In genomic region chr9:123162359-123163345, GRCh38 we compare ENCODE assay signal across 30 cellular contexts.
DNase-seq lines count a peak whose midpoint lies in the region; ATAC-seq and TF ChIP-seq lines count a peak whose summit lies in the region.
"Had no signal": no experiment of that assay in that cellular context is flagged by ENCODE, and none has a peak within 500 bp of the region (broad histone marks: within the 10 kb centered on the region; RNA-seq: fewer than 3 reads in every experiment).

No MANE protein-coding gene starts in this region.

- H3K4me1 ChIP-seq in GM23338 (ENCODE audit: insufficient read depth): 0 out of 2 replicates have a peak, but pooled peaks cover 8% of the 10 kb centered on the region
- H3K4me1 ChIP-seq: Caco-2, Peyer's patch, tibial artery, vagina had no signal

- H3K79me2 ChIP-seq in GM23338 (replicated peaks; ENCODE audit: insufficient read depth): no peaks in the 10 kb centered on the region

- peak overlapping the region; percentile 45; the same call in 1 of the 2 replicates for H3K27ac Mint-ChIP-seq in GM23338
- H3K27ac Mint-ChIP-seq: progenitor cell of endocrine pancreas had no signal

- H3K4me1 Mint-ChIP-seq in GM23338: peaks cover 9% of the 10 kb centered on the region; the same call in 2 of the 3 replicates

- H3F3A ChIP-seq in GM23338 (replicated peaks; ENCODE audit: low read depth): no peaks in the 10 kb centered on the region

- no peaks in the 10 kb centered on the region for H4K20me1 ChIP-seq in GM23338 (replicated peaks; ENCODE audit: insufficient read depth)

- H3K27ac ChIP-seq in GM23338 (ENCODE audit: low read depth): peak overlapping the region; percentile 48; the same call in 1 of the 2 replicates
- H3K27ac ChIP-seq: cardiac muscle cell, foreskin keratinocyte, Peyer's patch, right lobe of liver, tibial artery, vagina, WERI-Rb-1 had no signal

- H3K36me3 Mint-ChIP-seq in GM23338 (ENCODE audit: low read depth): peaks cover 2% of the 10 kb centered on the region; the same call in 1 of the 3 replicates

- ATAC-seq in GM23338 (no peak), HG03521 (IDR thresholded peaks at IDR 0.05; ENCODE audit: unreplicated experiment) (no peak), HG02678 (IDR thresholded peaks at IDR 0.05; ENCODE audit: unreplicated experiment) (no peak)
- ATAC-seq: esophagus mucosa; foreskin keratinocyte; naive thymus-derived CD8-positive, alpha-beta T cell had no signal

- no peaks in the 10 kb centered on the region for H3K27me3 ChIP-seq in GM23338 (ENCODE audit: insufficient read depth)
- H3K27me3 ChIP-seq: cardiac muscle cell, foreskin keratinocyte, Peyer's patch, right lobe of liver, tibial artery, vagina had no signal

- DNase-seq in GM23338 (ENCODE audit: low spot score) (no peak), NCI-H2029 treated with DMSO at 0.1 percent for 48 hours (lab: John Stamatoyannopoulos, UW) (peak; percentile 22), fibroblast of peridontal ligament (ENCODE audit: extremely low read depth) (peak; percentile 27), pulmonary artery endothelial cell (ENCODE audit: low read depth, low spot score) (peak; percentile 32), GM20000 (ENCODE audit: low spot score) (no peak)
- DNase-seq: activated CD4-positive, alpha-beta T cell treated with anti-CD3 and anti-CD28 coated beads for 48 hours; activated CD8-positive, alpha-beta memory T cell treated with anti-CD3 and anti-CD28 coated beads for 24 hours; activated gamma-delta T cell; C1 segment of cervical spinal cord; Caco-2; DMS53; foreskin keratinocyte; head of caudate nucleus; islet precursor cell; midbrain; naive thymus-derived CD8-positive, alpha-beta T cell; NCI-H1105 treated with DMSO at 0.1 percent for 48 hours; NCI-H187 treated with DMSO at 0.1 percent for 48 hours; NCI-H526; Peyer's patch; right lobe of liver; SIG-M5; tibial artery; WERI-Rb-1 had no signal

- TF ChIP-seq CTCF in GM23338 (conservative IDR thresholded peaks at IDR 0.05; ENCODE audit: low read depth in 2 of 2) (no peak), GM20000 (IDR thresholded peaks at IDR 0.05; ENCODE audit: extremely low read depth, missing control alignments) (no peak)

- no peak overlapping the region for H2AFZ ChIP-seq in GM23338

- no peak overlapping the region for H3K4me3 ChIP-seq in GM23338
- H3K4me3 ChIP-seq: cardiac muscle cell, Peyer's patch, right lobe of liver, tibial artery, vagina had no signal

- H3K9me3 Mint-ChIP-seq in GM23338: no peaks in the 10 kb centered on the region
- H3K9me3 Mint-ChIP-seq: naive thymus-derived CD8-positive, alpha-beta T cell had no signal

- no peaks in the 10 kb centered on the region for H3K9me2 ChIP-seq in GM23338 (ENCODE audit: insufficient read depth)

- no peaks in the 10 kb centered on the region for H3K36me3 ChIP-seq in GM23338 (ENCODE audit: insufficient read depth)
- H3K36me3 ChIP-seq: cardiac muscle cell, right lobe of liver, vagina had no signal

- peaks cover 2% of the 10 kb centered on the region for H3K27me3 Mint-ChIP-seq in GM23338 (ENCODE audit: insufficient read depth, low read depth, poor library complexity)
- H3K27me3 Mint-ChIP-seq: naive thymus-derived CD8-positive, alpha-beta T cell; progenitor cell of endocrine pancreas had no signal

- no peak overlapping the region for H3K4me3 Mint-ChIP-seq in GM23338
- H3K4me3 Mint-ChIP-seq: naive thymus-derived CD8-positive, alpha-beta T cell had no signal

- no peak overlapping the region for H3K4me2 ChIP-seq in GM23338

TF ChIP-seq in GM23338, 12 proteins besides CTCF, POLR2A, EP300 and RAD21 (continues in another document):
- no peak for TF ChIP-seq CREB1 (CRISPR knock-in tag; IDR thresholded peaks at IDR 0.05; ENCODE audit: low read depth)
- no peak for TF ChIP-seq JUNB (IDR thresholded peaks at IDR 0.05; ENCODE audit: unreplicated experiment)
- no peak for TF ChIP-seq POLR2AphosphoS5 (IDR thresholded peaks at IDR 0.05; ENCODE audit: low read depth)
- TF ChIP-seq ZNF114 (CRISPR knock-in tag; IDR thresholded peaks at IDR 0.05): no peak
- no peak for TF ChIP-seq EZH2 (IDR thresholded peaks at IDR 0.05; ENCODE audit: low read depth, unreplicated experiment)
- no peak for TF ChIP-seq NANOG (IDR thresholded peaks at IDR 0.05; ENCODE audit: borderline replicate concordance)
- no peak for TF ChIP-seq ZNF462 (CRISPR knock-in tag; IDR thresholded peaks at IDR 0.05)
- TF ChIP-seq REST (IDR thresholded peaks at IDR 0.05; ENCODE audit: unreplicated experiment): no peak
- TF ChIP-seq STAT1 (IDR thresholded peaks at IDR 0.05; ENCODE audit: unreplicated experiment): no peak
- TF ChIP-seq EZH2phosphoT487 (IDR thresholded peaks at IDR 0.05; ENCODE audit: unreplicated experiment): no peak

Comparison
In these comparisons a context has a peak if more than half of its experiments do, and no peak if none do; other contexts are left out.
1. DNase-seq: peak in NCI-H2029 treated with DMSO at 0.1 percent for 48 hours (single experiment), fibroblast of peridontal ligament (single experiment) and pulmonary artery endothelial cell (single experiment); none in GM23338 (single experiment) and GM20000 (single experiment).